In genomic region chr6:119308048-119308570, GRCh38 we compare ENCODE assay signal across 1 cellular context.
TF ChIP-seq lines count a peak whose summit lies in the region.

No MANE protein-coding gene starts in this region.

TF ChIP-seq in HepG2, 621 proteins besides CTCF, POLR2A, EP300 and RAD21 (continued from another document and continues in another):
- peak; percentile 97 for TF ChIP-seq HOMEZ (CRISPR knock-in tag; IDR thresholded peaks at IDR 0.05; ENCODE audit: low read depth)
- TF ChIP-seq AFF4 (CRISPR knock-in tag; IDR thresholded peaks at IDR 0.05): 0 out of 2 replicates have a peak, but pooled peaks have one; percentile 69
- no peak for TF ChIP-seq TSC22D2 (CRISPR knock-in tag; IDR thresholded peaks at IDR 0.05; ENCODE audit: borderline replicate concordance)
- TF ChIP-seq TFAP4 (IDR thresholded peaks at IDR 0.05; ENCODE audit: borderline replicate concordance, low read depth): no peak
- TF ChIP-seq NCOR1 (IDR thresholded peaks at IDR 0.05; ENCODE audit: borderline replicate concordance, low read length): peak; percentile 70; the same call in 1 of the 2 replicates
- TF ChIP-seq ZNF576 (CRISPR knock-in tag; IDR thresholded peaks at IDR 0.05): no peak
- no peak for TF ChIP-seq ZNF737 (CRISPR knock-in tag; IDR thresholded peaks at IDR 0.05; ENCODE audit: borderline replicate concordance)
- TF ChIP-seq IKZF5 (CRISPR knock-in tag; IDR thresholded peaks at IDR 0.05): 0 out of 2 replicates have a peak, but pooled peaks have one; percentile 47
- no peak; the same call in 1 of the 2 replicates for TF ChIP-seq MBD4 (IDR thresholded peaks at IDR 0.05; ENCODE audit: borderline replicate concordance, low read length)
- peak; percentile 98 for TF ChIP-seq CEBPB (IDR thresholded peaks at IDR 0.05; ENCODE audit: borderline replicate concordance, low read depth, low read length)
- TF ChIP-seq MYPOP (CRISPR knock-in tag; IDR thresholded peaks at IDR 0.05): no peak
- TF ChIP-seq FOXA1 (IDR thresholded peaks at IDR 0.05): no peak
- peak; percentile 20; the same call in 1 of the 2 replicates for TF ChIP-seq FOXA1 (CRISPR knock-in tag; IDR thresholded peaks at IDR 0.05)
- TF ChIP-seq NFE2L2 (IDR thresholded peaks at IDR 0.05; ENCODE audit: low read length): peak; percentile 99
- peak; percentile 62; the same call in 1 of the 2 replicates for TF ChIP-seq POLR2AphosphoS2 (IDR thresholded peaks at IDR 0.05; ENCODE audit: low read depth, low read length)
- TF ChIP-seq ZFP1 (CRISPR knock-in tag; IDR thresholded peaks at IDR 0.05): peak; percentile 66; the same call in 1 of the 2 replicates
- TF ChIP-seq ZNF264 (CRISPR knock-in tag; IDR thresholded peaks at IDR 0.05): peak; percentile 73
- TF ChIP-seq CCDC6 (CRISPR knock-in tag; IDR thresholded peaks at IDR 0.05): no peak
- TF ChIP-seq ARID3A (IDR thresholded peaks at IDR 0.05; ENCODE audit: low read depth, low read length): peak; percentile 48; the same call in 1 of the 2 replicates
- peak; percentile 90 for TF ChIP-seq ARID5B (CRISPR knock-in tag; IDR thresholded peaks at IDR 0.05)
- TF ChIP-seq ZNF326 (CRISPR knock-in tag; IDR thresholded peaks at IDR 0.05; ENCODE audit: borderline replicate concordance): no peak
- 0 out of 2 replicates have a peak, but pooled peaks have one; percentile 50 for TF ChIP-seq BRCA1 (CRISPR knock-in tag; IDR thresholded peaks at IDR 0.05)
- no peak for TF ChIP-seq ZNF232 (CRISPR knock-in tag; IDR thresholded peaks at IDR 0.05; ENCODE audit: borderline replicate concordance)
- peak; percentile 61; the same call in 1 of the 2 replicates for TF ChIP-seq YEATS2 (CRISPR knock-in tag; IDR thresholded peaks at IDR 0.05; ENCODE audit: borderline replicate concordance)
- peak; percentile 95 for TF ChIP-seq GATAD2A (CRISPR knock-in tag; IDR thresholded peaks at IDR 0.05)
- peak; percentile 36; the same call in 1 of the 2 replicates for TF ChIP-seq RFX5 (IDR thresholded peaks at IDR 0.05; ENCODE audit: low read depth, low read length)
- peak; percentile 73 for TF ChIP-seq FOXA3 (CRISPR knock-in tag; IDR thresholded peaks at IDR 0.05)
- no peak for TF ChIP-seq LCORL (IDR thresholded peaks at IDR 0.05)
- peak; percentile 42; the same call in 1 of the 2 replicates for TF ChIP-seq LCORL (CRISPR knock-in tag; IDR thresholded peaks at IDR 0.05)
- TF ChIP-seq KLF15 (CRISPR knock-in tag; IDR thresholded peaks at IDR 0.05; ENCODE audit: borderline replicate concordance): no peak
- no peak for TF ChIP-seq NFYB (CRISPR knock-in tag; IDR thresholded peaks at IDR 0.05)
- peak; percentile 99 for TF ChIP-seq CEBPG (CRISPR knock-in tag; IDR thresholded peaks at IDR 0.05)
- no peak for TF ChIP-seq ZBTB8A (CRISPR knock-in tag; IDR thresholded peaks at IDR 0.05; ENCODE audit: borderline replicate concordance, low read depth)
- TF ChIP-seq SAP130 (CRISPR knock-in tag; IDR thresholded peaks at IDR 0.05; ENCODE audit: low read depth): peak; percentile 90
- no peak for TF ChIP-seq NCOA5 (CRISPR knock-in tag; IDR thresholded peaks at IDR 0.05)
- peak; percentile 54 for TF ChIP-seq TBL1XR1 (IDR thresholded peaks at IDR 0.05; ENCODE audit: borderline replicate concordance, low read length, partially characterized antibody)
- peak; percentile 60; the same call in 1 of the 2 replicates for TF ChIP-seq NFIC (IDR thresholded peaks at IDR 0.05; ENCODE audit: low read length)
- TF ChIP-seq ETV5 (CRISPR knock-in tag; IDR thresholded peaks at IDR 0.05; ENCODE audit: borderline replicate concordance): no peak; the same call in 1 of the 2 replicates
- TF ChIP-seq DRAP1 (CRISPR knock-in tag; IDR thresholded peaks at IDR 0.05): no peak
- TF ChIP-seq ZMYM3 (CRISPR knock-in tag; IDR thresholded peaks at IDR 0.05): no peak
- peak; percentile 73 for TF ChIP-seq RARA (CRISPR knock-in tag; IDR thresholded peaks at IDR 0.05)
- TF ChIP-seq TEF (CRISPR knock-in tag; IDR thresholded peaks at IDR 0.05): peak; percentile 65; the same call in 1 of the 2 replicates
- peak; percentile 78; the same call in 1 of the 2 replicates for TF ChIP-seq HMG20A (CRISPR knock-in tag; IDR thresholded peaks at IDR 0.05; ENCODE audit: borderline replicate concordance)
- TF ChIP-seq TFE3 (CRISPR knock-in tag; IDR thresholded peaks at IDR 0.05): peak; percentile 14; the same call in 1 of the 2 replicates
